Comparison of ENCODE assay signal across 19 cellular contexts in the genomic region with DNA sequence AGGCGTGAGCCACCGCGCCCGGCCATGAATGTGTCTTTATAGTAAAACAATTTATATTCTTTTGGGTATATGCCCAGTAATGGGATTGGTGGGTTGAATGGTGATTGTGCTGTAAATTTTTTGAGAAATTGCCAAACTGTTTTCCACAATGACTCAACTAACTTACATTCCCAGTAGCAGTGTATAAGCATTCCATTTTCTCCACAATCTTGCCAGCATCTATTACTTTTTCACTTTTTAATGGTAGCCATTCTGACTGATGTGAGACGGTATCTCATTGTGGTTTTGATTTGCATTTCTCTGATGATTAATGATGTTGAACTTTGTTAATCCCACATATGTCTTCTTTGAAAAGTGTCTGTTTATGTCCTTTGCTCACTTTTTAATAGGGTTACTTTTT.
DNase-seq lines count a peak whose midpoint lies in the region; FAIRE-seq and TF ChIP-seq lines count a peak whose summit lies in the region.
"Had no signal": no experiment of that assay in that cellular context is flagged by ENCODE, and none has a peak within 500 bp of the region (broad histone marks: within the 10 kb centered on the region; RNA-seq: fewer than 3 reads in every experiment).

No MANE protein-coding gene starts in this region.

- no peak overlapping the region for H3K4me2 ChIP-seq in endothelial cell of umbilical vein (ENCODE audit: insufficient read depth, low read length)

- no peaks in the 10 kb centered on the region for H3K27me3 ChIP-seq in endothelial cell of umbilical vein (ENCODE audit: control insufficient read depth in 2 of 2, insufficient read depth in 2 of 2, low read length in 2 of 2)

- peaks cover 5% of the 10 kb centered on the region for H3K9me3 ChIP-seq in endothelial cell of umbilical vein (replicated peaks; ENCODE audit: control insufficient read depth, insufficient read depth, low read length)

- H3K4me1 ChIP-seq in endothelial cell of umbilical vein (ENCODE audit: control insufficient read depth, extremely low read depth, insufficient read depth, low read length), result no peaks in the 10 kb centered on the region

- FAIRE-seq in RCC 7860 (lab: Jason Lieb, UNC), result peak; percentile 52
- FAIRE-seq in endothelial cell of umbilical vein (lab: Jason Lieb, UNC), result peak; percentile 4

- TF ChIP-seq POLR2A in endothelial cell of umbilical vein (IDR thresholded peaks at IDR 0.05; ENCODE audit: low read depth, low read length), result no peak

- POLR2A ChIA-PET in endothelial cell of umbilical vein (lab: Charles Lee), result no interaction called here
- POLR2A ChIA-PET in RWPE1 (lab: Yijun Ruan, JAX; ENCODE audit: low non-redundant PET), result no interaction called here

- CTCF ChIA-PET in endothelial cell of umbilical vein (lab: Charles Lee) (no interaction called here), RWPE1 (lab: Yijun Ruan, JAX) (no interaction called here)

- peak; percentile 93 for DNase-seq in ELR (ENCODE audit: low read depth)
- DNase-seq in RCC 7860 (ENCODE audit: low spot score), result peak; percentile 69
- DNase-seq in endothelial cell of umbilical vein (ENCODE audit: low read depth, low spot score), result no peak
- peak; percentile 77 for DNase-seq in non-pigmented ciliary epithelial cell (ENCODE audit: low read depth)
- DNase-seq in RWPE1 (ENCODE audit: low spot score), result no peak
- DNase-seq in AG20443 (ENCODE audit: low spot score), result no peak
- DNase-seq in midbrain (lab: John Stamatoyannopoulos, UW), result no peak
- DNase-seq in activated CD4-positive, CD25-positive, alpha-beta regulatory T cell treated with anti-CD3 and anti-CD28 coated beads, Interleukin-2, amount 50 U/mL, for 72 hours, result no peak
- DNase-seq: activated B cell treated with CpG ODN at 0.5 μM for 24 hours; activated CD8-positive, alpha-beta T cell treated with anti-CD3 and anti-CD28 coated beads for 36 hours; activated naive CD4-positive, alpha-beta T cell; activated T-cell treated with anti-CD3 and anti-CD28 coated beads, Interleukin-2, amount 50 U/mL, for 1 hour; AML-193; aorta; GOT3; left ventricle myocardium superior; NCI-H146; NCI-H2171; T-helper 2 cell had no signal

- H2AFZ ChIP-seq in endothelial cell of umbilical vein (ENCODE audit: low read depth, low read length), result no peak overlapping the region

- H3K9me1 ChIP-seq in endothelial cell of umbilical vein (replicated peaks; ENCODE audit: control insufficient read depth, extremely low read depth, insufficient read depth, low read length), result no peaks in the 10 kb centered on the region

- no TSS peak for BruUV-seq in endothelial cell of umbilical vein (replicated peaks; lab: Mats Ljungman, UMichigan)

- H3K36me3 ChIP-seq in endothelial cell of umbilical vein (ENCODE audit: control insufficient read depth in 2 of 2, extremely low read depth in 1 of 2, insufficient read depth in 2 of 2, low read length in 2 of 2), result no peaks in the 10 kb centered on the region

- no peak overlapping the region for H3K4me3 ChIP-seq in endothelial cell of umbilical vein (replicated peaks in 1 of 3; ENCODE audit: insufficient read depth in 1 of 3, low read depth in 1 of 3, low read length in 3 of 3)

- no peak overlapping the region for H3K9ac ChIP-seq in endothelial cell of umbilical vein (replicated peaks; ENCODE audit: extremely low read depth, insufficient read depth, low read length)

- TF ChIP-seq CTCF in endothelial cell of umbilical vein (IDR thresholded peaks at IDR 0.05; ENCODE audit: extremely low read depth in 1 of 2, insufficient read depth in 1 of 2, low read depth in 1 of 2, low read length in 2 of 2), result no peak
- no peak for TF ChIP-seq CTCF in RWPE1 (conservative IDR thresholded peaks at IDR 0.05; ENCODE audit: low read depth)

- no peaks in the 10 kb centered on the region for H4K20me1 ChIP-seq in endothelial cell of umbilical vein (replicated peaks; ENCODE audit: control insufficient read depth, extremely low read depth, insufficient read depth, low read length)

- dilution Hi-C loops in endothelial cell of umbilical vein (cut with MboI; ENCODE audit: extremely low pct_ligation_motif_present, low sequenced_read_pairs), result no loop called here

- H3K79me2 ChIP-seq in endothelial cell of umbilical vein (ENCODE audit: control insufficient read depth, insufficient read depth, low read length), result no peaks in the 10 kb centered on the region

- H3K27ac ChIP-seq in endothelial cell of umbilical vein (ENCODE audit: insufficient read depth, low read depth, low read length) (no peak overlapping the region), RWPE1 (no peak overlapping the region)

- intact Hi-C loops in endothelial cell of umbilical vein (cut with micrococcal nuclease), result no loop called here

TF ChIP-seq in endothelial cell of umbilical vein, 7 proteins besides CTCF, POLR2A, EP300 and RAD21:
- TF ChIP-seq, protein P1, sequence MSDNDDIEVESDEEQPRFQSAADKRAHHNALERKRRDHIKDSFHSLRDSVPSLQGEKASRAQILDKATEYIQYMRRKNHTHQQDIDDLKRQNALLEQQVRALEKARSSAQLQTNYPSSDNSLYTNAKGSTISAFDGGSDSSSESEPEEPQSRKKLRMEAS (IDR thresholded peaks at IDR 0.05; ENCODE audit: insufficient read depth, insufficient read length), result no peak
- TF ChIP-seq POLR2AphosphoS5 (IDR thresholded peaks at IDR 0.05; ENCODE audit: insufficient read depth, low read depth, low read length), result no peak
- no peak for TF ChIP-seq MYC (IDR thresholded peaks at IDR 0.05; ENCODE audit: low read depth, low read length)
- TF ChIP-seq GATA2 (IDR thresholded peaks at IDR 0.05; ENCODE audit: insufficient read depth, insufficient read length, low read depth, low read length), result no peak
- TF ChIP-seq JUN (IDR thresholded peaks at IDR 0.05; ENCODE audit: borderline replicate concordance, insufficient read depth, insufficient read length, low read depth), result no peak
- no peak for TF ChIP-seq EZH2 (IDR thresholded peaks at IDR 0.05; ENCODE audit: borderline replicate concordance, low read depth, low read length, severe bottlenecking)
- no peak for TF ChIP-seq FOS (IDR thresholded peaks at IDR 0.05; ENCODE audit: borderline replicate concordance, insufficient read depth, low read length)

Comparison
In these comparisons a context has a peak if more than half of its experiments do, and no peak if none do; other contexts are left out.
1. DNase-seq: peak in ELR (single experiment), RCC 7860 (single experiment) and non-pigmented ciliary epithelial cell (single experiment); none in endothelial cell of umbilical vein (single experiment), RWPE1 (single experiment), AG20443 (single experiment), midbrain (single experiment) and activated CD4-positive, CD25-positive, alpha-beta regulatory T cell treated with anti-CD3 and anti-CD28 coated beads, Interleukin-2, amount 50 U/mL, for 72 hours (single experiment).